ENCODE assay signal across 8 cellular contexts in the genomic region with DNA sequence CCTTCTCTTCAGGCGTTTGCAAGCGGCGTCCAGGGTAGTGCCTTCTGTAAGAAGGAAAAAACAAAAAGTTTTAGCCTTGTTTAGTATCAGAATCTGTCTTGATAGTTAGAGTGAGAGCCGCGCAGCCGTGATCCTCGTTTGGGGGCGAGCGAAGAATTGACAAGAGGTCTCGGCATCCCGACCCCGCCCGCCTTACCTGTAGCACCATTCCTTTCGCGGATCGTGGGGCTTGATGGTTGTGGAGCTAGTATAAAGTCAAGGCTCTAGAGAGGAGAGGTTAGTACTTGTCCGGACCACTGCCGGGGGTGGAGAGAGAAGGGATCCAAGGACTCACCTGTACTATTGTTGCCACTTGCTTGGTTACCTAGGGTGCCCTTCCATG.
DNase-seq lines count a peak whose midpoint lies in the region; ATAC-seq and TF ChIP-seq lines count a peak whose summit lies in the region.

No MANE protein-coding gene starts in this region.

- in situ Hi-C loops in brain microvascular endothelial cell (cut with HindIII; ENCODE audit: low pct_ligation_motif_present, low sequenced_read_pairs) = no loop called here

- peak overlapping the region; percentile 88 for H3K4me3 ChIP-seq in brain microvascular endothelial cell (ENCODE audit: low read depth, low read length)

- H3K27me3 ChIP-seq in brain microvascular endothelial cell (replicated peaks) = no peaks in the 10 kb centered on the region

- peak overlapping the region; percentile 61 for H3K27ac ChIP-seq in brain microvascular endothelial cell

- peak; percentile 44 for DNase-seq in SHP77 treated with DMSO at 0.1 percent for 48 hours (lab: John Stamatoyannopoulos, UW)
- DNase-seq in brain microvascular endothelial cell = no peak
- peak; percentile 46 for DNase-seq in left kidney (ENCODE audit: low read depth, low spot score)
- peak in 2 of 3 donors; percentile 3 to 8 for DNase-seq in stimulated activated CD4-positive, alpha-beta T cell treated with anti-CD3 and anti-CD28 coated beads, TNF-alpha, amount 100 ng/mL, for 48 hours (ENCODE audit: low read depth in 3 of 3)
- no peak for DNase-seq in GM10266 (ENCODE audit: extremely low spot score)

- TF ChIP-seq CTCF in brain microvascular endothelial cell (IDR thresholded peaks at IDR 0.05; ENCODE audit: low read depth, low read length, missing control alignments) (no peak), GM10266 (IDR thresholded peaks at IDR 0.05; ENCODE audit: control insufficient read depth, insufficient read depth, low read depth, missing control alignments) (no peak)

- peak; percentile 14 for ATAC-seq in GM18511 (IDR thresholded peaks at IDR 0.05; ENCODE audit: unreplicated experiment)
- peak; percentile 2 for ATAC-seq in HG02981 (IDR thresholded peaks at IDR 0.05; ENCODE audit: unreplicated experiment)
- ATAC-seq in GM21786 (IDR thresholded peaks at IDR 0.05; ENCODE audit: unreplicated experiment) = no peak

- peaks cover 2% of the 10 kb centered on the region for H3K36me3 ChIP-seq in brain microvascular endothelial cell (replicated peaks)

Comparison
In these comparisons a context has a peak if more than half of its experiments do, and no peak if none do; other contexts are left out.
1. DNase-seq: peak in SHP77 treated with DMSO at 0.1 percent for 48 hours (single experiment), left kidney (single experiment) and stimulated activated CD4-positive, alpha-beta T cell treated with anti-CD3 and anti-CD28 coated beads, TNF-alpha, amount 100 ng/mL, for 48 hours (2 of 3); none in brain microvascular endothelial cell (single experiment) and GM10266 (single experiment).